In the genomic region with DNA sequence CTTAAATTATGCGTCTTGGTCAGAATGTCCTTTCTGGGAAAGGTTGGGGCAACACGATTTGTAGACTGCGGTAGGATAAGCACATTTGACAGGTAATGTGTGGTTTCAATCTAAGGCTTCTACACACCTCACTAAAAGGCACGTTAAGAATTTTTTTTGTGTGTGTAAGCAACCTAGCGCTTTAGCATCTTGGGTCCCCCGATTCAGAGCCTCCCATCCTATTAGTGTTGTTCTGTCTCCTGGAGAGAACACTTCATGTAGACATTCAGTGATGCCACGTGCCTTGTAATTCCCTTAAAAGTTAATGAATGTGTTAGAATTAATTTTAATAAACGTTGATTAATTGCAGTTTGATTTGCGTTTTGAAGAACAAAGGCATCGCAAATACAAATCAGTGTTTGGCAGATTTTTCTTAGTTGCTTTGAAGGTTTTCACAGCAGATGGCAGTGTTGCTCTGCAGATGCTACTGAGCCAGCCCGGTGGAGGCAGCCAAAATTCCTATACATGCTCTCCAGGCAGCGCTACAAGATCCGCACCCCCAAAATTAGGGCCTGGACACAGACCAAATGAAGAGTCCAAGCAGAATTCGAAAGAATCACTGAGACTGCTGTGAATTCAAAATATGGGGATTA, we compare ENCODE assay signal across 9 cellular contexts.
A peak's percentile ranks its signal among the peaks of the same experiment; 100 is the strongest.
DNase-seq lines count a peak whose midpoint lies in the region; ATAC-seq and TF ChIP-seq lines count a peak whose summit lies in the region.
"Had no signal": no experiment of that assay in that cellular context is flagged by ENCODE, and none has a peak within 500 bp of the region (broad histone marks: within the 10 kb centered on the region; RNA-seq: fewer than 3 reads in every experiment).

No MANE protein-coding gene starts in this region.

- peak in 2 of 3 donors; percentile 24 to 60 for TF ChIP-seq CTCF in breast epithelium (IDR thresholded peaks at IDR 0.05)

- H3K27me3 ChIP-seq in breast epithelium = no peaks in the 10 kb centered on the region

- no peak for TF ChIP-seq POLR2A in breast epithelium (IDR thresholded peaks at IDR 0.05)

- H3K27me3 Mint-ChIP-seq in effector memory CD8-positive, alpha-beta T cell = no peaks in the 10 kb centered on the region
- peaks cover 13% of the 10 kb centered on the region for H3K27me3 Mint-ChIP-seq in activated T-helper 17 cell treated with anti-CD3 and anti-CD28 coated beads, Interleukin-2, amount 50 U/mL, for 72 hours

- no peak overlapping the region for H3K27ac Mint-ChIP-seq in effector memory CD8-positive, alpha-beta T cell
- H3K27ac Mint-ChIP-seq in activated T-helper 17 cell treated with anti-CD3 and anti-CD28 coated beads, Interleukin-2, amount 50 U/mL, for 72 hours = no peak overlapping the region

- H3K27ac ChIP-seq in breast epithelium = no peak overlapping the region

- no peaks in the 10 kb centered on the region for H3K4me1 ChIP-seq in breast epithelium

- no peaks in the 10 kb centered on the region for H3K9me3 ChIP-seq in breast epithelium

- intact Hi-C loops in breast epithelium (cut with DNase I; ENCODE audit: low total_unique reads) = no loop called here

- no peaks in the 10 kb centered on the region for H3K4me1 Mint-ChIP-seq in effector memory CD8-positive, alpha-beta T cell (ENCODE audit: low read depth in 2 of 2)
- no peaks in the 10 kb centered on the region for H3K4me1 Mint-ChIP-seq in activated T-helper 17 cell treated with anti-CD3 and anti-CD28 coated beads, Interleukin-2, amount 50 U/mL, for 72 hours
- H3K4me1 Mint-ChIP-seq: naive B cell had no signal

- no peaks in the 10 kb centered on the region for H3K36me3 Mint-ChIP-seq in effector memory CD8-positive, alpha-beta T cell (ENCODE audit: insufficient read depth)
- no peaks in the 10 kb centered on the region for H3K36me3 Mint-ChIP-seq in activated T-helper 17 cell treated with anti-CD3 and anti-CD28 coated beads, Interleukin-2, amount 50 U/mL, for 72 hours (ENCODE audit: low read depth)
- H3K36me3 Mint-ChIP-seq: naive B cell had no signal

- peak; percentile 34 for DNase-seq in DMS153 (lab: John Stamatoyannopoulos, UW)
- DNase-seq in H4 (ENCODE audit: low spot score) = peak; percentile 41
- peak; percentile 1 for DNase-seq in NCI-H510A (lab: John Stamatoyannopoulos, UW)
- DNase-seq in breast epithelium (ENCODE audit: low spot score in 2 of 2) = peak in 1 of 2 donors; percentile 53
- DNase-seq in left kidney (ENCODE audit: low read depth, low spot score) = peak; percentile 82
- no peak for DNase-seq in effector memory CD8-positive, alpha-beta T cell
- DNase-seq: naive B cell had no signal

- H3K9me3 Mint-ChIP-seq in effector memory CD8-positive, alpha-beta T cell = peaks cover 0 to 3% of the 10 kb centered on the region in 2 donors
- H3K9me3 Mint-ChIP-seq in activated T-helper 17 cell treated with anti-CD3 and anti-CD28 coated beads, Interleukin-2, amount 50 U/mL, for 72 hours = no peaks in the 10 kb centered on the region
- H3K9me3 Mint-ChIP-seq: naive B cell had no signal

- H3K4me3 ChIP-seq in breast epithelium = no peak overlapping the region

- ATAC-seq in effector memory CD8-positive, alpha-beta T cell (replicated peaks) = no peak
- no peak for ATAC-seq in HG02884 (IDR thresholded peaks at IDR 0.05; ENCODE audit: unreplicated experiment)
- ATAC-seq in activated T-helper 17 cell treated with anti-CD3 and anti-CD28 coated beads, Interleukin-2, amount 50 U/mL, for 72 hours (replicated peaks) = no peak

- no peak overlapping the region for H3K4me3 Mint-ChIP-seq in effector memory CD8-positive, alpha-beta T cell
- H3K4me3 Mint-ChIP-seq in activated T-helper 17 cell treated with anti-CD3 and anti-CD28 coated beads, Interleukin-2, amount 50 U/mL, for 72 hours = no peak overlapping the region
- H3K4me3 Mint-ChIP-seq: naive B cell had no signal

- H3K36me3 ChIP-seq in breast epithelium = no peaks in the 10 kb centered on the region

Comparison
In these comparisons a context has a peak if more than half of its experiments do, and no peak if none do; other contexts are left out.
1. DNase-seq: peak in DMS153 (single experiment), H4 (single experiment), NCI-H510A (single experiment) and left kidney (single experiment); none in effector memory CD8-positive, alpha-beta T cell (0 of 3).